ENCODE assay signal across 1 cellular context in genomic region chr3:193730498-193730897, GRCh38.
TF ChIP-seq lines count a peak whose summit lies in the region.

No MANE protein-coding gene starts in this region.

TF ChIP-seq in GM23338, 12 proteins besides CTCF, POLR2A, EP300 and RAD21:
- TF ChIP-seq ZNF462 (CRISPR knock-in tag; IDR thresholded peaks at IDR 0.05), result no peak
- no peak for TF ChIP-seq NANOG (IDR thresholded peaks at IDR 0.05; ENCODE audit: borderline replicate concordance)
- no peak for TF ChIP-seq EZH2phosphoT487 (IDR thresholded peaks at IDR 0.05; ENCODE audit: unreplicated experiment)
- TF ChIP-seq CREB1 (CRISPR knock-in tag; IDR thresholded peaks at IDR 0.05; ENCODE audit: low read depth), result no peak
- no peak for TF ChIP-seq POLR2AphosphoS5 (IDR thresholded peaks at IDR 0.05; ENCODE audit: low read depth)
- TF ChIP-seq REST (IDR thresholded peaks at IDR 0.05; ENCODE audit: unreplicated experiment), result no peak
- no peak for TF ChIP-seq EZH2 (IDR thresholded peaks at IDR 0.05; ENCODE audit: low read depth, unreplicated experiment)
- TF ChIP-seq ZNF114 (CRISPR knock-in tag; IDR thresholded peaks at IDR 0.05), result no peak
- no peak for TF ChIP-seq ETS1 (IDR thresholded peaks at IDR 0.05)
- no peak for TF ChIP-seq ZNF331 (CRISPR knock-in tag; IDR thresholded peaks at IDR 0.05; ENCODE audit: low read depth)
- TF ChIP-seq JUNB (IDR thresholded peaks at IDR 0.05; ENCODE audit: unreplicated experiment), result no peak
- no peak for TF ChIP-seq STAT1 (IDR thresholded peaks at IDR 0.05; ENCODE audit: unreplicated experiment)
TF ChIP-seq in GM23338: peak in this region for 0.
